13 cellular contexts compared by ENCODE assay signal in the genomic region with DNA sequence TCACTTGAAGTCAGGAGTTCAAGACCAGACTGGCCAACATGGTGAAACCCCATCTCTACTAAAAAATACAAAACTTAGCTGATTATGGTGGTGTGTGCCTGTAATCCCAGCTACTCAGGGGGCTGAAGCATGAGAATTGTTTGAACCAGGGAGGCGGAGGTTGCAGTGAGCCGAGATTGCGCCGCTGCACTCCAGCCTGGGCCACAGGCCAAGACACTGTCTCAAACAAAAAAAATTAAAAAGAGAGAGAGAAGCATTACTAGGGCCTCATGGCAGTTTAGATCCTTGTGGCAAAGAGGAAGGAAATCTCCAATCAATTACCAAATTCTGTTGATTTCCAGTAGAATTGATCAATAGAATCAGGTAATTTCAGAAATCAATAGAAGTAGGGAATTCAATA. TPM values are rescaled to one million over a fixed set of nuclear protein-coding genes. Genes with fewer than 3 reads are reported as not detected.
"Had no signal": no experiment of that assay in that cellular context is flagged by ENCODE, and none has a peak within 500 bp of the region (broad histone marks: within the 10 kb centered on the region; RNA-seq: fewer than 3 reads in every experiment).

No MANE protein-coding gene starts in this region.

RNA-seq across cellular contexts. Expression of a gene that starts 16.9 kb away (rescaled TPM):
- total RNA-seq: activated CD4-positive, alpha-beta memory T cell treated with anti-CD3 and anti-CD28 coated beads for 36 hours; activated CD4-positive, alpha-beta T cell treated with anti-CD3 and anti-CD28 coated beads for 36 hours; activated CD4-positive, alpha-beta T cell treated with anti-CD3 and anti-CD28 coated beads, Interleukin-2, amount 10 ng/mL, durations not matched to agents 24 days and 14 days; activated CD8-positive, alpha-beta memory T cell treated with anti-CD3 and anti-CD28 coated beads for 36 hours; activated CD8-positive, alpha-beta memory T cell treated with anti-CD3 and anti-CD28 coated beads, Interleukin-2, amount 10 ng/mL, durations not matched to agents 7 days and 5 days; activated CD8-positive, alpha-beta T cell treated with anti-CD3 and anti-CD28 coated beads, Interleukin-2, amount 10 ng/mL, durations not matched to agents 7 days and 5 days; activated naive CD4-positive, alpha-beta T cell treated with anti-CD3 and anti-CD28 coated beads for 36 hours; activated naive CD8-positive, alpha-beta T cell treated with anti-CD3 and anti-CD28 coated beads for 36 hours; activated T-helper 1 cell treated with anti-CD3 and anti-CD28 coated beads, Interleukin-12 subunit alpha, Interleukin-12 subunit beta, Interleukin-2, Interleukin-4 antibody, amounts not matched to agents 30 ng/mL and 10 ng/mL and 1 ng/mL, durations not matched to agents 14 hours and 24 hours and 36 hours; activated T-helper 2 cell treated with anti-CD3 and anti-CD28 coated beads, Interferon-gamma antibody, Interleukin-2, Interleukin-4, amounts not matched to agents 10 μg/mL and 5 μg/mL and 100 μg/mL, durations not matched to agents 14 hours and 24 hours and 36 hours; endothelial cell of umbilical vein; fibroblast of lung; T-helper 1 cell treated with Interleukin-12 subunit alpha and Interleukin-12 subunit beta and Interleukin-4 antibody, amounts not matched to agents 30 ng/mL and 1 ng/mL, for 36 hours had no signal
- polyA plus RNA-seq: endothelial cell of umbilical vein, fibroblast of lung had no signal
